In the genomic region with DNA sequence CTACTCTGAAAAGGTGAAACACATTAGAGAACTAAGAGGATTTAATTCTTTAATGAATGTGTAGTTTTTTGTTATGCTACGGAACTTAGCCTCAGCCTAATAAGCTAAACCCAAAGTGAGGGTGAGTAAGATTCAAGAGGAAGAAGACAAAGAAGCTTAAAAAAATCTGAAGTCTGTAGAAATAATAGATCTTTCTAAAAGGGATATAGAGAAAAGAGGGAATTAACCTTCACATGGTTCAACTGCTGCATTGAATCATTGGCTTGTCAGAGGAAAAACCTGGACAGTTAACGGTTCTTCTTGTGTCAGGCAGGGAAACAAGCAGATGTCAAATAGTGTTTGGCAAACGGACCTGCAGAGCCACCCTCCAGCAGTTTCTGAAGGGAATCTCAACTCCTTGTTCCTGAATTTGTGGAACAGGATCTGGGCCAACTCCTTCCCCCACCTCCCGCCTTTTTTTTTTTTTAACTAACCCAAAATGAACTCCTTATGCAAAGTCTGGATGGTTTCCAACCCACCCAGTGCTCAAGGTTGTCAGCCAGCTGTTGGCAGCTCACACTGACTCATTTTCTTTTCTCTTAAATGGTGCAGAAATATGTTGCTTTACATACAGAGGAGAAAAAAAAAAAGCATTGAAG, we compare ENCODE assay signal across 12 cellular contexts.
DNase-seq lines count a peak whose midpoint lies in the region; ATAC-seq and TF ChIP-seq lines count a peak whose summit lies in the region.
"Had no signal": no experiment of that assay in that cellular context is flagged by ENCODE, and none has a peak within 500 bp of the region (broad histone marks: within the 10 kb centered on the region; RNA-seq: fewer than 3 reads in every experiment).

No MANE protein-coding gene starts in this region.

- H3K9me3 Mint-ChIP-seq in activated T-cell treated with anti-CD3 and anti-CD28 coated beads, Interleukin-2, amount 50 U/mL, for 24 hours = peaks cover 14% of the 10 kb centered on the region
- H3K9me3 Mint-ChIP-seq: activated CD4-positive, alpha-beta memory T cell treated with anti-CD3 and anti-CD28 coated beads, Interleukin-2, amount 10 ng/mL, durations not matched to agents 7 days and 5 days; H9; type B pancreatic cell had no signal

- H3K36me3 Mint-ChIP-seq in activated T-cell treated with anti-CD3 and anti-CD28 coated beads, Interleukin-2, amount 50 U/mL, for 24 hours (ENCODE audit: low read depth) = no peaks in the 10 kb centered on the region
- H3K36me3 Mint-ChIP-seq: type B pancreatic cell had no signal

- H3K4me3 Mint-ChIP-seq in activated T-cell treated with anti-CD3 and anti-CD28 coated beads, Interleukin-2, amount 50 U/mL, for 24 hours = no peak overlapping the region
- H3K4me3 Mint-ChIP-seq: activated CD4-positive, alpha-beta memory T cell treated with anti-CD3 and anti-CD28 coated beads, Interleukin-2, amount 10 ng/mL, durations not matched to agents 7 days and 5 days; H9; type B pancreatic cell had no signal

- no peak for ATAC-seq in HG03378 (IDR thresholded peaks at IDR 0.05; ENCODE audit: unreplicated experiment)

- no peak overlapping the region for H3K27ac Mint-ChIP-seq in activated T-cell treated with anti-CD3 and anti-CD28 coated beads, Interleukin-2, amount 50 U/mL, for 24 hours
- H3K27ac Mint-ChIP-seq: activated CD4-positive, alpha-beta memory T cell treated with anti-CD3 and anti-CD28 coated beads, Interleukin-2, amount 10 ng/mL, durations not matched to agents 7 days and 5 days; H9; type B pancreatic cell had no signal

- peaks cover 29% of the 10 kb centered on the region for H3K27me3 Mint-ChIP-seq in activated T-cell treated with anti-CD3 and anti-CD28 coated beads, Interleukin-2, amount 50 U/mL, for 24 hours
- H3K27me3 Mint-ChIP-seq: type B pancreatic cell had no signal

- TF ChIP-seq CTCF in astrocyte of the spinal cord (IDR thresholded peaks at IDR 0.05; ENCODE audit: low read depth, low read length) = no peak

- no peak overlapping the region for H3K4me3 ChIP-seq in astrocyte of the spinal cord (ENCODE audit: low read depth, low read length)

- DNase-seq in COLO829 (ENCODE audit: low spot score) (peak; percentile 41), MV-4-11 (lab: John Stamatoyannopoulos, UW) (peak; percentile 72), astrocyte of the spinal cord (ENCODE audit: low read depth, low spot score) (peak; percentile 85), middle frontal gyrus (ENCODE audit: extremely low spot score, low spot score) (peak; percentile 7), NCI-H510A (lab: John Stamatoyannopoulos, UW) (no peak), NCI-H146 (lab: John Stamatoyannopoulos, UW) (no peak)
- DNase-seq in activated T-cell treated with anti-CD3 and anti-CD28 coated beads, Interleukin-2, amount 50 U/mL, for 24 hours = no peak
- DNase-seq: activated CD4-positive, alpha-beta memory T cell treated with anti-CD3 and anti-CD28 coated beads, Interleukin-2, amount 10 ng/mL, durations not matched to agents 7 days and 5 days; H9; NCI-H1930 had no signal

- H3K4me1 Mint-ChIP-seq in activated T-cell treated with anti-CD3 and anti-CD28 coated beads, Interleukin-2, amount 50 U/mL, for 24 hours (ENCODE audit: low read depth) = peaks cover 28% of the 10 kb centered on the region

- in situ Hi-C loops in astrocyte of the spinal cord (cut with HindIII; ENCODE audit: low sequenced_read_pairs) = no loop called here

Comparison
In these comparisons a context has a peak if more than half of its experiments do, and no peak if none do; other contexts are left out.
1. DNase-seq: peak in COLO829 (single experiment), MV-4-11 (single experiment), astrocyte of the spinal cord (single experiment) and middle frontal gyrus (single experiment); none in NCI-H510A (single experiment), activated T-cell treated with anti-CD3 and anti-CD28 coated beads, Interleukin-2, amount 50 U/mL, for 24 hours (single experiment) and NCI-H146 (single experiment).